11 cellular contexts compared by ENCODE assay signal in genomic region chr6:119052292-119052889, GRCh38. TPM values are rescaled to one million over a fixed set of nuclear protein-coding genes. Genes with fewer than 3 reads are reported as not detected.
A peak's percentile ranks its signal among the peaks of the same experiment; 100 is the strongest.
DNase-seq lines count a peak whose midpoint lies in the region; ATAC-seq, FAIRE-seq and TF ChIP-seq lines count a peak whose summit lies in the region.
"Had no signal": no experiment of that assay in that cellular context is flagged by ENCODE, and none has a peak within 500 bp of the region (broad histone marks: within the 10 kb centered on the region; RNA-seq: fewer than 3 reads in every experiment).

No MANE protein-coding gene starts in this region.

- H4K91ac ChIP-seq in H1 (replicated peaks; ENCODE audit: insufficient read length, low read length): no peak overlapping the region

- H3K4me3 ChIP-seq in HUES48 (ENCODE audit: low read depth, low read length): no peak overlapping the region
- H3K4me3 ChIP-seq in H1 (ENCODE audit: extremely low read depth in 1 of 4, insufficient read depth in 2 of 4, low read depth in 3 of 4, low read length in 4 of 4): no peak overlapping the region
- H3K4me3 ChIP-seq in MM.1S (ENCODE audit: low read length): no peak overlapping the region

- no peak overlapping the region for H3K23ac ChIP-seq in H1 (ENCODE audit: insufficient read length)

- H3K56ac ChIP-seq in H1 (replicated peaks; ENCODE audit: insufficient read length, low read depth, low read length): no peak overlapping the region

- H3K18ac ChIP-seq in H1 (ENCODE audit: extremely low read depth, low read length): no peak overlapping the region

- POLR2A ChIA-PET in H1 (lab: Charles Lee; ENCODE audit: partially characterized antibody): interaction anchor here (0.6 kb wide), 1 partner anchor 12 kb away, joined by 3 read pairs; no protein-coding TSS in a partner anchor

- no peaks in the 10 kb centered on the region for H3K27me3 Mint-ChIP-seq in glutamatergic neuron (ENCODE audit: unreplicated experiment)
- H3K27me3 Mint-ChIP-seq: dendritic cell treated with granulocyte-macrophage colony-stimulating factor and Interleukin-4, amounts not matched to agents 40 ng/mL and 50 ng/mL, for 4 days had no signal

- no peak overlapping the region for H2AK5ac ChIP-seq in H1 (ENCODE audit: low read depth, low read length)

- H2BK120ac ChIP-seq in H1 (replicated peaks; ENCODE audit: low read depth, low read length): no peak overlapping the region

- H3K27ac ChIP-seq in HUES48 (ENCODE audit: low read depth, low read length) (peak overlapping the region; percentile 2), H1 (ENCODE audit: low read depth, low read length) (no peak overlapping the region), MM.1S (ENCODE audit: low read length) (no peak overlapping the region)

- no peak overlapping the region for H4K5ac ChIP-seq in H1 (ENCODE audit: insufficient read length, low read depth, low read length)

- peaks cover 4% of the 10 kb centered on the region for H3K9me3 Mint-ChIP-seq in glutamatergic neuron (ENCODE audit: unreplicated experiment)
- H3K9me3 Mint-ChIP-seq: dendritic cell treated with granulocyte-macrophage colony-stimulating factor and Interleukin-4, amounts not matched to agents 40 ng/mL and 50 ng/mL, for 4 days had no signal

- no peak overlapping the region for H3K4me3 Mint-ChIP-seq in glutamatergic neuron (ENCODE audit: unreplicated experiment)
- H3K4me3 Mint-ChIP-seq: dendritic cell treated with granulocyte-macrophage colony-stimulating factor and Interleukin-4, amounts not matched to agents 40 ng/mL and 50 ng/mL, for 4 days had no signal

- H3K23me2 ChIP-seq in H1 (ENCODE audit: low read depth, low read length): no peaks in the 10 kb centered on the region

- peak; percentile 50 for FAIRE-seq in H1 (lab: Jason Lieb, UNC)
- FAIRE-seq: frontal cortex, GM12892 had no signal

- no peak overlapping the region for H2BK15ac ChIP-seq in H1 (ENCODE audit: low read length)

- TF ChIP-seq CTCF in H1 (IDR thresholded peaks at IDR 0.05; ENCODE audit: control extremely low read depth in 1 of 3, insufficient read depth in 1 of 3, low read depth in 1 of 3, low read length in 3 of 3) (no peak), MM.1S (IDR thresholded peaks at IDR 0.05; ENCODE audit: low read length) (no peak), glutamatergic neuron (IDR thresholded peaks at IDR 0.05; ENCODE audit: partially characterized antibody, unreplicated experiment) (no peak)

- H3K4me2 ChIP-seq in H1 (ENCODE audit: insufficient read depth in 1 of 2, low read depth in 2 of 2, low read length in 2 of 2): no peak overlapping the region
- no peak overlapping the region for H3K4me2 ChIP-seq in MM.1S (ENCODE audit: low read depth, low read length)

- WGBS in H1 (ENCODE audit: extremely low coverage in 1 of 2, insufficient coverage in 1 of 2, insufficient read length in 1 of 2, insufficient replicate concordance in 2 of 2, low coverage in 1 of 2, low lambda C conversion rate in 2 of 2, missing lambda C conversion rate in 1 of 2), 2 experiments: 83% methylated on average over 2 of the region's 2 CpGs; no CpG with 5 or more reads in 1 of the 2 experiments

- no peaks in the 10 kb centered on the region for H3K79me1 ChIP-seq in H1 (ENCODE audit: low read depth, low read length)

- DNase-seq in H1 (ENCODE audit: low read depth in 1 of 2, low spot score in 2 of 2): no peak
- DNase-seq in MM.1S: no peak
- DNase-seq in NCI-H526 treated with DMSO at 0.1 percent for 48 hours (lab: John Stamatoyannopoulos, UW): no peak
- no peak for DNase-seq in glutamatergic neuron
- DNase-seq: NCI-H345 had no signal

- H3K36me3 ChIP-seq in HUES48 (ENCODE audit: control insufficient read depth, insufficient read depth, low read length) (no peaks in the 10 kb centered on the region), H1 (ENCODE audit: control insufficient read depth in 2 of 4, insufficient read depth in 4 of 4, low read length in 3 of 4) (no peaks in the 10 kb centered on the region), MM.1S (replicated peaks; ENCODE audit: insufficient read depth, low read length) (no peaks in the 10 kb centered on the region)

- no peak for TF ChIP-seq RAD21 in H1 (IDR thresholded peaks at IDR 0.05 in 1 of 2, conservative IDR thresholded peaks at IDR 0.05 in 1 of 2; ENCODE audit: low read depth in 2 of 2, low read length in 2 of 2)

- H3K4me1 Mint-ChIP-seq in glutamatergic neuron (ENCODE audit: low read depth, unreplicated experiment): peaks cover 4% of the 10 kb centered on the region

- no peaks in the 10 kb centered on the region for H4K20me1 ChIP-seq in H1 (replicated peaks in 1 of 2; ENCODE audit: control insufficient read depth in 1 of 2, insufficient read depth in 2 of 2, low read length in 2 of 2)
- no peaks in the 10 kb centered on the region for H4K20me1 ChIP-seq in MM.1S (ENCODE audit: insufficient read depth, low read length)

- H3K9me3 ChIP-seq in HUES48 (ENCODE audit: control insufficient read depth, insufficient read depth, low read length): no peaks in the 10 kb centered on the region
- no peaks in the 10 kb centered on the region for H3K9me3 ChIP-seq in H1 (ENCODE audit: insufficient read depth in 2 of 2, low read depth in 1 of 2, low read length in 1 of 2)
- H3K9me3 ChIP-seq in MM.1S (replicated peaks; ENCODE audit: insufficient read depth, low read length): no peaks in the 10 kb centered on the region

- H3K79me2 ChIP-seq in H1 (ENCODE audit: control insufficient read depth in 1 of 2, insufficient read depth in 2 of 2, low read length in 2 of 2) (no peaks in the 10 kb centered on the region), MM.1S (ENCODE audit: low read length) (no peaks in the 10 kb centered on the region)

- no peaks in the 10 kb centered on the region for H3K27me3 ChIP-seq in HUES48 (ENCODE audit: control insufficient read depth, insufficient read depth, low read length)
- no peaks in the 10 kb centered on the region for H3K27me3 ChIP-seq in H1 (replicated peaks in 1 of 4; ENCODE audit: control insufficient read depth in 3 of 4, extremely low read depth in 1 of 4, insufficient read depth in 3 of 4, low read length in 3 of 4)
- H3K27me3 ChIP-seq in MM.1S (replicated peaks; ENCODE audit: insufficient read depth, low read length): no peaks in the 10 kb centered on the region

- no peak overlapping the region for H2BK5ac ChIP-seq in H1 (ENCODE audit: low read depth, low read length)

- no peaks in the 10 kb centered on the region for H3F3A ChIP-seq in MM.1S (ENCODE audit: insufficient read depth, low read length)

- peaks cover 7% of the 10 kb centered on the region for H3K36me3 Mint-ChIP-seq in glutamatergic neuron (ENCODE audit: unreplicated experiment)

- TF ChIP-seq POLR2A in H1 (IDR thresholded peaks at IDR 0.05; ENCODE audit: control extremely low read depth in 1 of 2, low read depth in 2 of 2, low read length in 2 of 2): no peak

- CTCF ChIA-PET in H1 (lab: Charles Lee; ENCODE audit: partially characterized antibody): interaction anchor here (0.9 to 1.9 kb wide), 7 partner anchors 12 to 66 kb away, joined by 3 to 4 read pairs (median 3); partner anchors contain the start of gene FAM184A

- no peak for TF ChIP-seq EP300 in H1 (IDR thresholded peaks at IDR 0.05; ENCODE audit: borderline replicate concordance in 1 of 2, low read depth in 2 of 2, low read length in 2 of 2)

- H3K27ac Mint-ChIP-seq in glutamatergic neuron (ENCODE audit: unreplicated experiment): no peak overlapping the region
- H3K27ac Mint-ChIP-seq: dendritic cell treated with granulocyte-macrophage colony-stimulating factor and Interleukin-4, amounts not matched to agents 40 ng/mL and 50 ng/mL, for 4 days had no signal

- no peaks in the 10 kb centered on the region for H3K9me2 ChIP-seq in MM.1S (replicated peaks; ENCODE audit: insufficient read depth, low read length)

- no peak overlapping the region for H3K14ac ChIP-seq in H1 (ENCODE audit: insufficient read length)

- H3K4me1 ChIP-seq in HUES48 (ENCODE audit: control insufficient read depth, insufficient read depth, low read length): peaks cover 27% of the 10 kb centered on the region
- H3K4me1 ChIP-seq in H1 (replicated peaks in 1 of 4; ENCODE audit: control insufficient read depth in 3 of 4, insufficient read depth in 4 of 4, low read length in 3 of 4): peaks cover 0 to 7% (median 2%) of the 10 kb centered on the region in 4 experiments; a peak in 2 of 7 replicates
- H3K4me1 ChIP-seq in MM.1S (ENCODE audit: low read length): no peaks in the 10 kb centered on the region

- H4K8ac ChIP-seq in H1 (ENCODE audit: extremely low read depth, insufficient read depth, low read length): no peak overlapping the region

- H2AFZ ChIP-seq in H1 (ENCODE audit: low read length) (no peak overlapping the region), MM.1S (ENCODE audit: low read length) (no peak overlapping the region)

- H2BK20ac ChIP-seq in H1 (ENCODE audit: low read length): no peak overlapping the region

- ATAC-seq in GM18502 (IDR thresholded peaks at IDR 0.05; ENCODE audit: poor library complexity, unreplicated experiment): peak; percentile 77
- peak; percentile 80 for ATAC-seq in GM19438 (IDR thresholded peaks at IDR 0.05; ENCODE audit: low read depth, unreplicated experiment)

- no peak overlapping the region for H2BK12ac ChIP-seq in H1 (ENCODE audit: low read depth, low read length)

- H3K9ac ChIP-seq in HUES48 (ENCODE audit: low read depth, low read length): no peak overlapping the region
- H3K9ac ChIP-seq in H1 (replicated peaks in 1 of 4; ENCODE audit: extremely low read depth in 1 of 4, low read depth in 3 of 4, low read length in 3 of 4): no peak overlapping the region
- H3K9ac ChIP-seq in MM.1S (ENCODE audit: low read length): no peak overlapping the region

- no peak overlapping the region for H3K4ac ChIP-seq in H1 (replicated peaks; ENCODE audit: insufficient read length, low read depth, low read length)

TF ChIP-seq in H1, 55 proteins besides CTCF, POLR2A, EP300 and RAD21 (continues in another document):
- TF ChIP-seq TEAD4 (IDR thresholded peaks at IDR 0.05; ENCODE audit: low read depth, low read length) (no peak), KDM1A (IDR thresholded peaks at IDR 0.05; ENCODE audit: borderline replicate concordance, low read length) (no peak), BCL11A (IDR thresholded peaks at IDR 0.05; ENCODE audit: low read depth in 2 of 2, low read length in 2 of 2) (no peak), CTBP2 (IDR thresholded peaks at IDR 0.05; ENCODE audit: borderline replicate concordance, insufficient read depth, insufficient read length, low read length) (no peak), ZNF274 (IDR thresholded peaks at IDR 0.05; ENCODE audit: borderline replicate concordance, extremely low read depth, low read length) (no peak), MAFK (IDR thresholded peaks at IDR 0.05; ENCODE audit: low read depth, low read length) (no peak)

RNA-seq across cellular contexts. Expression of gene FAM184A, which starts 26.1 kb away (rescaled TPM):
- total RNA-seq in H1 (2021; fragmentation: NEBNext Ultra II Directional; extraction: Animal tissue kit (Norgen Biotek cat#: 25700)): 11.3 and 12.1 TPM in 2 replicates
- polyA plus RNA-seq in H1 (2011; rRNA removed): 3.0 and 6.3 TPM in 2 replicates
- polyA plus RNA-seq in H1 (2011; cell fraction: cytosol; rRNA removed): 6.2 TPM
- polyA plus RNA-seq in H1 (2011; cell fraction: nucleus; rRNA removed): 7.4 TPM
- polyA plus RNA-seq in H1 (2012, experiment 1 of 2): 6.9 to 10.6 TPM (median 6.9 TPM) in 4 replicates
- polyA plus RNA-seq in H1 (2012, experiment 2 of 2): 0.92 TPM
- 10.6 TPM for polyA plus RNA-seq in H1 (2013, experiment 1 of 2)
- 9.0 TPM for polyA plus RNA-seq in H1 (2013, experiment 2 of 2)
- polyA minus RNA-seq in H1 (2011; rRNA and poly(A)+ RNA removed): 4.4 and 5.8 TPM in 2 replicates
- polyA minus RNA-seq in H1 (2011; cell fraction: cytosol; rRNA and poly(A)+ RNA removed): 4.5 TPM
- polyA minus RNA-seq in H1 (2011; cell fraction: nucleus; rRNA and poly(A)+ RNA removed): 14.3 TPM
- 20.0 TPM for total RNA-seq in glutamatergic neuron (ENCODE audit: unreplicated experiment)
